Comparison of ENCODE assay signal across 8 cellular contexts in the genomic region with DNA sequence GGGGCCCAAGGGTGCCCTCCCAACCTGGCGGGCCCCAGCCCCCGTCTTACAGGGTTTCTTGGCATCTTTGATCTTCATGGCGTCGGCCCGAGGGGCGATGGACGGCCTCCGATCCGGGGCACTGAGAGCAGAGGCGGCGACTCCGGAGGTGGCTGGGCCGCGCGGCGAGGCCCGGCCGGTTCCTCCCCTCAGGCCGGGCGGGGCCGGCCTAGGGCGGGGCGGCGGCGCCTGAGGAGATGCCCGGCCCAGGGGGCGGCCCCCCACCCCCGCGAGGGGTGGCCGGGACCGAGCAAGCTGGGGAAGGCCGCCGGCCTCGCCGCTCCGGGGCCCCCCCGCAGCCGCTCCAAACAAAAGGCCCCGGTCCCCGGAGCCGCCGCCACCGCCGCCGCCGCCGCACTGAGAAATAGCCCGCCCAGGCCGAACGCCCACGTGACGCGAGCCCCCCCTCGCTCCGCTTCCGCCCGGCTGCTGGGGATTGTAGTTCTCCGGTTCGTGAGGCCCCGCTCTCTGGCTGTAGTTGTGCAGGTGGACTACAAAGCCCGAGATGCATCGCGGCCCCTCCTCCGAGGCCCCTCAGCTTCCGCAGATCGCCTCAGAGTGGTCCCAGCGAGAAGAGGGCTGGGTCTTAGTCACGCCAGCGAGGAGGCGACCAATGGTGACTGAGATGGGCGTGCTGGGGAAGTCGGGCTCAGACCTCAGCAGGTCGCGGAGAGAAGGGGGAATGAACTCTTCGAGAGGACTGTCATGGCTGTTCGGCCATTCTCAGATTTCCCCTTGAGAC. TPM values are rescaled to one million over a fixed set of nuclear protein-coding genes. Genes with fewer than 3 reads are reported as not detected.
DNase-seq lines count a peak whose midpoint lies in the region; ATAC-seq, FAIRE-seq and TF ChIP-seq lines count a peak whose summit lies in the region.

A gene (minus strand): TSS at position 163 of the 781 bp plus-strand sequence. CDS start 85 bp downstream, at position 78.

- H3K79me2 ChIP-seq in OCI-LY3 (ENCODE audit: low read length) = peaks cover 49% of the 10 kb centered on the region

- peaks cover 31% of the 10 kb centered on the region for H3K36me3 ChIP-seq in OCI-LY3 (replicated peaks; ENCODE audit: low read depth, low read length)
- peaks cover 33% of the 10 kb centered on the region for H3K36me3 ChIP-seq in mesodermal cell (ENCODE audit: control insufficient read depth, insufficient read depth, low read length)

- TF ChIP-seq CTCF in OCI-LY3 (IDR thresholded peaks at IDR 0.05; ENCODE audit: low read depth, low read length) = no peak

- DNase-seq in D341Med (ENCODE audit: low spot score) (peak; percentile 94), HuH-7 (ENCODE audit: low spot score) (peak; percentile 95)
- peak; percentile 97 for DNase-seq in activated CD8-positive, alpha-beta memory T cell treated with anti-CD3 and anti-CD28 coated beads, Interleukin-2, amount 50 U/mL, for 48 hours
- DNase-seq in stimulated activated CD8-positive, alpha-beta memory T cell treated with anti-CD3 and anti-CD28 coated beads, Interleukin-15, amount 100 ng/mL, for 4 hours (ENCODE audit: low read depth in 2 of 2) = peak; percentile 96 to 97

- no peaks in the 10 kb centered on the region for H3K27me3 ChIP-seq in OCI-LY3 (ENCODE audit: low read depth, low read length)

- FAIRE-seq in endometrium (lab: Jason Lieb, UNC) = peak; percentile 97

- H3K4me2 ChIP-seq in OCI-LY3 (ENCODE audit: low read length) = peak within 1 kb of the TSS; percentile 95

- peaks cover 42% of the 10 kb centered on the region for H4K20me1 ChIP-seq in OCI-LY3 (ENCODE audit: insufficient read depth, low read length)

- ATAC-seq in GM21515 (IDR thresholded peaks at IDR 0.05; ENCODE audit: unreplicated experiment) = peak; percentile 96

- peak within 1 kb of the TSS; percentile 90 for H3K4me3 ChIP-seq in OCI-LY3 (ENCODE audit: low read length)
- H3K4me3 ChIP-seq in mesodermal cell (ENCODE audit: extremely low read depth, insufficient read depth, low read length, poor library complexity, severe bottlenecking) = peak within 1 kb of the TSS; percentile 86

- no peaks in the 10 kb centered on the region for H3K9me3 ChIP-seq in OCI-LY3 (ENCODE audit: insufficient read depth, low read length)
- H3K9me3 ChIP-seq in mesodermal cell (ENCODE audit: control insufficient read depth, low read length) = peaks cover 8% of the 10 kb centered on the region

- H3K4me1 ChIP-seq in OCI-LY3 (ENCODE audit: low read length) = peaks cover 44% of the 10 kb centered on the region
- peaks cover 15% of the 10 kb centered on the region for H3K4me1 ChIP-seq in mesodermal cell (ENCODE audit: control insufficient read depth, insufficient read depth, low read length, poor library complexity, severe bottlenecking)

- 0% methylated on average over 58 to 69 of the region's 76 CpGs for WGBS in mesodermal cell (ENCODE audit: insufficient coverage in 2 of 2), 2 experiments

- no peak within 1 kb of the TSS for H2AFZ ChIP-seq in OCI-LY3 (ENCODE audit: low read depth, low read length)

- peak within 1 kb of the TSS; percentile 90 for H3K27ac ChIP-seq in OCI-LY3 (ENCODE audit: low read length)
- H3K27ac ChIP-seq in mesodermal cell (ENCODE audit: low read depth, low read length, severe bottlenecking) = peak within 1 kb of the TSS; percentile 90

- H3K9ac ChIP-seq in OCI-LY3 (ENCODE audit: low read length) = peak within 1 kb of the TSS; percentile 90

RNA-seq across cellular contexts. Expression of the gene that starts here (rescaled TPM):
- 51.1 TPM for polyA plus RNA-seq in mesodermal cell (2013, experiment 1 of 2)
- 50.0 TPM for polyA plus RNA-seq in mesodermal cell (2013, experiment 2 of 2)

Comparison
In these comparisons a context has a peak if more than half of its experiments do, and no peak if none do; other contexts are left out.
1. Peak in every context shown above with its lines: DNase-seq, ATAC-seq, H3K4me3 ChIP-seq and H3K27ac ChIP-seq.